ENCODE assay signal across 15 cellular contexts in the genomic region with DNA sequence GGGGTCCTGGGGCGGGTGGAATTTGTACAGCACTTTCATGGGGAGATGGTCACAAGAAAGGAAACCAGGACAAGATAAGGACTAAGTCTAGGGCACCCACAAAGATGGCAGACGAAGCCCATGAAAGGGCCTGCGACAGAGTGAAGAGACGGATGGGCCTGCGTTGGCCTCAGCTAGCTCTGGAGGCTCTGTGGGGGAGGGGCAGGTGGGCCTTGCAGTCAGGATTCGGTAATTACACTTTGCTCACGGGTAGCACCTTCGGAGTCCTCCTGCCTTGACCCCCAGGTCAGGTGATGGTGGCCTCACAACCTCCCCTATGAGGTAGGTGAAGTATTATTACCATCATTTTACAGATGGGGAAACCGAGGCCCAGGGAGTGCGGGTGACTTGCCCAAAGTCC. TPM values are rescaled to one million over a fixed set of nuclear protein-coding genes. Genes with fewer than 3 reads are reported as not detected.
DNase-seq lines count a peak whose midpoint lies in the region; ATAC-seq and TF ChIP-seq lines count a peak whose summit lies in the region.
"Had no signal": no experiment of that assay in that cellular context is flagged by ENCODE, and none has a peak within 500 bp of the region (broad histone marks: within the 10 kb centered on the region; RNA-seq: fewer than 3 reads in every experiment).

No MANE protein-coding gene starts in this region.

- TF ChIP-seq CTCF in H9 (conservative IDR thresholded peaks at IDR 0.05): no peak

- H2BK120ac ChIP-seq in H9 (ENCODE audit: low read depth, low read length, poor library complexity, severe bottlenecking): no peak overlapping the region
- no peak overlapping the region for H2BK120ac ChIP-seq in neuronal stem cell (ENCODE audit: low read depth, low read length)

- H4K8ac ChIP-seq in H9 (replicated peaks; ENCODE audit: insufficient read length, low read depth, low read length): no peak overlapping the region
- H4K8ac ChIP-seq in neuronal stem cell (ENCODE audit: low read depth, low read length): no peak overlapping the region

- no peak overlapping the region for H3K14ac ChIP-seq in H9 (ENCODE audit: insufficient read depth, low read length)
- H3K14ac ChIP-seq in neuronal stem cell (ENCODE audit: low read length): no peak overlapping the region

- peaks cover 25% of the 10 kb centered on the region for H3K27me3 Mint-ChIP-seq in H9 (ENCODE audit: low read depth)
- peaks cover 45% of the 10 kb centered on the region for H3K27me3 Mint-ChIP-seq in T-helper 17 cell

- H3T11ph ChIP-seq in H9 (ENCODE audit: low read length): no peak overlapping the region

- no peaks in the 10 kb centered on the region for H3K79me2 ChIP-seq in H9 (ENCODE audit: insufficient read depth, low read length)

- no peaks in the 10 kb centered on the region for H3K36me3 Mint-ChIP-seq in H9 (ENCODE audit: insufficient read depth in 1 of 3, low read depth in 3 of 3)
- peaks cover 2% of the 10 kb centered on the region for H3K36me3 Mint-ChIP-seq in T-helper 17 cell (ENCODE audit: low read depth)
- H3K36me3 Mint-ChIP-seq: CD14-positive monocyte; CD4-positive, alpha-beta memory T cell; IgD-negative memory B cell had no signal

- peaks cover 6% of the 10 kb centered on the region for H3K23me2 ChIP-seq in H9 (ENCODE audit: insufficient read length, low read depth, low read length, poor library complexity, severe bottlenecking)

- H3K4me2 ChIP-seq in H9 (ENCODE audit: insufficient read depth, insufficient read length, low read length) (no peak overlapping the region), neuronal stem cell (ENCODE audit: insufficient read depth, low read length, poor library complexity, severe bottlenecking) (no peak overlapping the region)

- H3K9ac ChIP-seq in H9 (ENCODE audit: extremely low read depth, insufficient read length, low read length): no peak overlapping the region
- H3K9ac ChIP-seq in neuronal stem cell (ENCODE audit: low read depth, low read length, poor library complexity): no peak overlapping the region

- H2BK20ac ChIP-seq in H9 (ENCODE audit: low read depth, low read length, poor library complexity, severe bottlenecking): no peak overlapping the region

- H3K4me1 Mint-ChIP-seq in H9: peaks cover 44 to 61% of the 10 kb centered on the region in 2 experiments
- peaks cover 15% of the 10 kb centered on the region for H3K4me1 Mint-ChIP-seq in T-helper 17 cell

- H2BK5ac ChIP-seq in H9 (ENCODE audit: insufficient read length, low read length) (no peak overlapping the region), neuronal stem cell (ENCODE audit: low read length) (no peak overlapping the region)

- ATAC-seq in T-helper 17 cell (no peak), HG03565 (IDR thresholded peaks at IDR 0.05; ENCODE audit: unreplicated experiment) (no peak), HG02642 (IDR thresholded peaks at IDR 0.05; ENCODE audit: poor library complexity, unreplicated experiment) (no peak)

- peaks cover 17% of the 10 kb centered on the region for H3K4me1 ChIP-seq in H9 (ENCODE audit: insufficient read depth, low read length)
- peaks cover 25 to 32% of the 10 kb centered on the region in 2 donors for H3K4me1 ChIP-seq in neuronal stem cell (ENCODE audit: control insufficient read depth in 2 of 2, insufficient read depth in 1 of 2, low read depth in 1 of 2, low read length in 2 of 2)

- H4K20me1 ChIP-seq in H9 (ENCODE audit: control insufficient read depth, insufficient read depth, insufficient read length): no peaks in the 10 kb centered on the region

- H3K18ac ChIP-seq in H9 (ENCODE audit: insufficient read length, low read depth, low read length): no peak overlapping the region
- no peak overlapping the region for H3K18ac ChIP-seq in neuronal stem cell (ENCODE audit: low read length)

- H3K23ac ChIP-seq in H9 (ENCODE audit: insufficient read length, low read depth, low read length) (no peak overlapping the region), neuronal stem cell (ENCODE audit: low read depth, low read length, poor library complexity) (no peak overlapping the region)

- no peak overlapping the region for H2BK12ac ChIP-seq in H9 (ENCODE audit: insufficient read length, low read depth, low read length)
- H2BK12ac ChIP-seq in neuronal stem cell (ENCODE audit: low read length): no peak overlapping the region

- H3K9me3 Mint-ChIP-seq in H9: no peaks in the 10 kb centered on the region; a peak in 1 of 5 replicates
- H3K9me3 Mint-ChIP-seq: CD4-positive, alpha-beta memory T cell; IgD-negative memory B cell had no signal

- no peak overlapping the region for H2AFZ ChIP-seq in H9 (ENCODE audit: low read length)
- H2AFZ ChIP-seq in neuronal stem cell (ENCODE audit: low read length): no peak overlapping the region

- no peak overlapping the region for H3K4me3 Mint-ChIP-seq in H9
- peak overlapping the region; percentile 5 for H3K4me3 Mint-ChIP-seq in T-helper 17 cell
- H3K4me3 Mint-ChIP-seq: CD14-positive monocyte had no signal

- H2BK15ac ChIP-seq in H9 (ENCODE audit: low read depth, low read length) (no peak overlapping the region), neuronal stem cell (ENCODE audit: low read length) (no peak overlapping the region)

- DNase-seq in H9 (peak; percentile 59), T-helper 17 cell (no peak), neuronal stem cell (ENCODE audit: low spot score) (no peak), NCI-H345 (lab: John Stamatoyannopoulos, UW) (no peak)
- DNase-seq: CD4-positive, alpha-beta memory T cell; DMS153; DMS79; GDM1; KBM-7 had no signal

- H2AK5ac ChIP-seq in H9 (ENCODE audit: insufficient read length, low read length) (no peak overlapping the region), neuronal stem cell (ENCODE audit: low read depth, low read length) (peak overlapping the region; percentile 25)

- WGBS in H9 (ENCODE audit: extremely low coverage, insufficient read length, low lambda C conversion rate): no CpG with 5 or more reads among the region's 10 CpGs
- no CpG with 5 or more reads among the region's 10 CpGs for WGBS in neuronal stem cell (ENCODE audit: extremely low coverage in 2 of 2, insufficient read length in 2 of 2, insufficient replicate concordance in 1 of 2), 2 donors

- H3K27ac Mint-ChIP-seq in H9 (no peak overlapping the region; a peak in 1 of 7 replicates), T-helper 17 cell (no peak overlapping the region)
- H3K27ac Mint-ChIP-seq: CD14-positive monocyte; CD4-positive, alpha-beta memory T cell; IgD-negative memory B cell had no signal

- no peak overlapping the region for H4K5ac ChIP-seq in H9 (ENCODE audit: insufficient read length, low read depth, low read length)

- H3K4ac ChIP-seq in H9 (ENCODE audit: low read depth, low read length) (no peak overlapping the region), neuronal stem cell (ENCODE audit: low read length) (no peak overlapping the region)

- H3K56ac ChIP-seq in H9 (ENCODE audit: insufficient read length, low read depth, low read length): no peak overlapping the region

- no peak overlapping the region for H3K4me3 ChIP-seq in neuronal stem cell (ENCODE audit: low read length in 2 of 2)
- H3K4me3 ChIP-seq: BLaER1 had no signal

- no peaks in the 10 kb centered on the region for H3K79me1 ChIP-seq in H9 (ENCODE audit: insufficient read depth, low read depth, low read length, poor library complexity, severe bottlenecking)
- H3K79me1 ChIP-seq in neuronal stem cell (ENCODE audit: low read depth, low read length): no peaks in the 10 kb centered on the region

- no peaks in the 10 kb centered on the region for H3K36me3 ChIP-seq in neuronal stem cell (replicated peaks in 1 of 2; ENCODE audit: control insufficient read depth in 2 of 2, insufficient read depth in 2 of 2, low read length in 2 of 2)
- H3K36me3 ChIP-seq: BLaER1 had no signal

- H3K27me3 ChIP-seq in H9 (ENCODE audit: insufficient read depth, low read length) (no peaks in the 10 kb centered on the region; the same call in 1 of the 2 replicates), neuronal stem cell (ENCODE audit: control insufficient read depth in 3 of 3, insufficient read depth in 3 of 3, low read depth in 1 of 3, low read length in 3 of 3) (peaks cover 0 to under 1% (median 0%) of the 10 kb centered on the region in 3 experiments)

- H3K27ac ChIP-seq in H9 (ENCODE audit: insufficient read length, low read depth, low read length): no peak overlapping the region
- H3K27ac ChIP-seq in neuronal stem cell (replicated peaks; ENCODE audit: low read length): no peak overlapping the region
- H3K27ac ChIP-seq: BLaER1, GM23248 had no signal

- H3K9me3 ChIP-seq in H9 (ENCODE audit: control insufficient read depth, low read depth, low read length) (no peaks in the 10 kb centered on the region), T-helper 17 cell (ENCODE audit: control insufficient read depth, low read length, poor library complexity, severe bottlenecking) (no peaks in the 10 kb centered on the region), neuronal stem cell (replicated peaks in 1 of 2; ENCODE audit: control insufficient read depth in 2 of 2, insufficient read depth in 1 of 2, low read depth in 1 of 2, low read length in 2 of 2) (no peaks in the 10 kb centered on the region)
- H3K9me3 ChIP-seq: BLaER1 had no signal

- H4K91ac ChIP-seq in H9 (ENCODE audit: insufficient read length, low read depth, low read length): no peak overlapping the region
- no peak overlapping the region for H4K91ac ChIP-seq in neuronal stem cell (ENCODE audit: low read depth, low read length, poor library complexity)

RNA-seq across cellular contexts. Expression of a gene that starts 7.1 kb away (rescaled TPM):
- total RNA-seq in H9 (2021) (0.31 and 0.39 TPM in 2 replicates), T-helper 17 cell (not detected)
- polyA plus RNA-seq in neuronal stem cell (2013, experiment 1 of 2): 1.5 TPM
- 1.4 TPM for polyA plus RNA-seq in neuronal stem cell (2013, experiment 2 of 2)
- total RNA-seq: CD4-positive, alpha-beta memory T cell had no signal
- polyA plus RNA-seq: CD14-positive monocyte; CD4-positive, alpha-beta memory T cell; GM23248; IgD-negative memory B cell had no signal
